ENCODE assay signal across 1 cellular context in genomic region chr7:75735581-75736350, GRCh38.
TF ChIP-seq lines count a peak whose summit lies in the region.

No MANE protein-coding gene starts in this region.

TF ChIP-seq in HepG2, 621 proteins besides CTCF, POLR2A, EP300 and RAD21:
- TF ChIP-seq ZNF652 (CRISPR knock-in tag; IDR thresholded peaks at IDR 0.05; ENCODE audit: borderline replicate concordance, low read depth) (no peak), MED8 (CRISPR knock-in tag; IDR thresholded peaks at IDR 0.05; ENCODE audit: insufficient replicate concordance) (no peak), CERS6 (CRISPR knock-in tag; IDR thresholded peaks at IDR 0.05) (no peak), NCOR1 (IDR thresholded peaks at IDR 0.05; ENCODE audit: borderline replicate concordance, low read length) (no peak), ZNF441 (CRISPR knock-in tag; IDR thresholded peaks at IDR 0.05; ENCODE audit: borderline replicate concordance) (no peak), THAP8 (CRISPR knock-in tag; IDR thresholded peaks at IDR 0.05; ENCODE audit: borderline replicate concordance) (no peak), ZNF121 (CRISPR knock-in tag; IDR thresholded peaks at IDR 0.05) (0 out of 2 replicates have a peak, but pooled peaks have one; percentile 36), SRSF1 (optimal IDR thresholded peaks at IDR 0.05; ENCODE audit: low read depth, low read length) (no peak)
- TF ChIP-seq, protein P1, sequence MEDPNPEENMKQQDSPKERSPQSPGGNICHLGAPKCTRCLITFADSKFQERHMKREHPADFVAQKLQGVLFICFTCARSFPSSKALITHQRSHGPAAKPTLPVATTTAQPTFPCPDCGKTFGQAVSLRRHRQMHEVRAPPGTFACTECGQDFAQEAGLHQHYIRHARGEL (CRISPR knock-in tag; IDR thresholded peaks at IDR 0.05) = no peak
TF ChIP-seq in HepG2: peak in this region for 1.
